ENCODE assay signal across 10 cellular contexts in the genomic region with DNA sequence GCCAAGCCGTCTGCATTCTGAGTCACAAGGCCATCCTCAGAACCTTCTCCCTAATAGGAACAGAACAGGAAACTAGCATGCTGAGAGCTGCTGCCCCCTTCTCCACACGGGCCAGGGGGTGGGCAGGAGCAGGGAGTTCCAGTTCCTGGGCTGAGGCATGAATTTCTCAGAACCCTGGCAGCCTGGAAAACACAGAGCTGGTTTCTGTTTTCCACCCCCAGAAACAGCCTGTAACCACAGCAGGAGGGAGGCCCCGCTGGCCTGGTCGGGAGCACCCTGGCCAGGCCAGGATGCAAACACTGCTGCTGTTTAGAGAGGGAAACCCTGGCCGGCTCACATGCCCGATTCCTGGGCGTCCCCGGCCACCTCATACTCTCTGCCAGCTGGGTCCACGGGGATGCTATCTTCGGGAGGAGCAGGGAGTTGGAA.
DNase-seq lines count a peak whose midpoint lies in the region; ATAC-seq, FAIRE-seq and TF ChIP-seq lines count a peak whose summit lies in the region.
"Had no signal": no experiment of that assay in that cellular context is flagged by ENCODE, and none has a peak within 500 bp of the region (broad histone marks: within the 10 kb centered on the region; RNA-seq: fewer than 3 reads in every experiment).

No MANE protein-coding gene starts in this region.

- H3K27ac ChIP-seq in BLaER1 treated with 17β-estradiol and CSF1 and Interleukin-3, amounts not matched to agents 10 nM and 100 nM, result peak overlapping the region in 9 of 11 experiments; percentile 0 to 61 (median 45); a peak in 15 of 22 replicates
- H3K27ac ChIP-seq in OCI-LY1 (ENCODE audit: low read depth, low read length, poor library complexity, severe bottlenecking), result peak overlapping the region; percentile 85
- peak overlapping the region; percentile 58 for H3K27ac ChIP-seq in osteoblast (ENCODE audit: low read depth, low read length)

- peaks cover 0 to 18% (median 9%) of the 10 kb centered on the region in 11 experiments; a peak in 13 of 22 replicates for H3K36me3 ChIP-seq in BLaER1 treated with 17β-estradiol and CSF1 and Interleukin-3, amounts not matched to agents 10 nM and 100 nM
- H3K36me3 ChIP-seq in OCI-LY1 (ENCODE audit: insufficient read depth, low read length) (peaks cover 47% of the 10 kb centered on the region), osteoblast (ENCODE audit: insufficient read depth, low read length) (no peaks in the 10 kb centered on the region)

- TF ChIP-seq CTCF in OCI-LY1 (IDR thresholded peaks at IDR 0.05; ENCODE audit: low read length) (no peak), fibroblast of mammary gland (conservative IDR thresholded peaks at IDR 0.05; ENCODE audit: control insufficient read depth, insufficient read depth, low read depth, low read length) (no peak), osteoblast (IDR thresholded peaks at IDR 0.05; ENCODE audit: extremely low read depth, low read depth, low read length) (no peak), D721Med (IDR thresholded peaks at IDR 0.05; ENCODE audit: insufficient read depth, missing control alignments) (no peak)

- H3K4me3 ChIP-seq in BLaER1 treated with 17β-estradiol and CSF1 and Interleukin-3, amounts not matched to agents 10 nM and 100 nM, result no peak overlapping the region
- H3K4me3 ChIP-seq in OCI-LY1 (ENCODE audit: low read depth, low read length, poor library complexity, severe bottlenecking) (no peak overlapping the region), fibroblast of mammary gland (ENCODE audit: control insufficient read depth, low read depth, low read length) (no peak overlapping the region), osteoblast (ENCODE audit: insufficient read depth, low read length) (no peak overlapping the region)

- peaks cover 38 to 76% (median 67%) of the 10 kb centered on the region in 10 experiments for H3K4me1 ChIP-seq in BLaER1 treated with 17β-estradiol and CSF1 and Interleukin-3, amounts not matched to agents 10 nM and 100 nM
- H3K4me1 ChIP-seq in OCI-LY1 (ENCODE audit: insufficient read depth, low read length, severe bottlenecking), result peaks cover 71% of the 10 kb centered on the region
- H3K4me1 ChIP-seq in osteoblast (ENCODE audit: insufficient read depth, low read length), result peaks cover 8% of the 10 kb centered on the region

- ATAC-seq in GM18502 (IDR thresholded peaks at IDR 0.05; ENCODE audit: poor library complexity, unreplicated experiment), result no peak

- no peaks in the 10 kb centered on the region for H3K79me2 ChIP-seq in OCI-LY1 (ENCODE audit: insufficient read depth, low read length)
- H3K79me2 ChIP-seq in osteoblast (ENCODE audit: insufficient read depth, low read length), result no peaks in the 10 kb centered on the region

- peaks cover 0 to 7% (median 0%) of the 10 kb centered on the region in 11 experiments; a peak in 4 of 22 replicates for H3K9me3 ChIP-seq in BLaER1 treated with 17β-estradiol and CSF1 and Interleukin-3, amounts not matched to agents 10 nM and 100 nM (replicated peaks in 1 of 11)
- H3K9me3 ChIP-seq in OCI-LY1 (ENCODE audit: low read length) (no peaks in the 10 kb centered on the region), osteoblast (ENCODE audit: low read depth, low read length) (no peaks in the 10 kb centered on the region)

- peak overlapping the region; percentile 52 to 83 (median 74) for H3K4me2 ChIP-seq in BLaER1 treated with 17β-estradiol and CSF1 and Interleukin-3, amounts not matched to agents 10 nM and 100 nM
- H3K4me2 ChIP-seq in OCI-LY1 (ENCODE audit: low read length) (no peak overlapping the region), osteoblast (ENCODE audit: insufficient read depth, low read length) (peak overlapping the region; percentile 77)

- DNase-seq in fibroblast of mammary gland (ENCODE audit: low read depth) (peak; percentile 34), osteoblast (ENCODE audit: insufficient read length, low spot score, missing footprints) (peak; percentile 92), D721Med (ENCODE audit: insufficient read length, low spot score) (no peak), erythroblast (lab: John Stamatoyannopoulos, UW) (no peak)
- no peak for DNase-seq in stimulated activated CD4-positive, alpha-beta T cell treated with anti-CD3 and anti-CD28 coated beads, Interleukin-2, amount 100 ng/mL, for 48 hours
- DNase-seq: activated CD8-positive, alpha-beta memory T cell treated with anti-CD3 and anti-CD28 coated beads for 24 hours had no signal

- no peak for FAIRE-seq in D721Med (lab: Jason Lieb, UNC)
- FAIRE-seq: islet of Langerhans had no signal

- H3K9me2 ChIP-seq in OCI-LY1 (ENCODE audit: low read depth, low read length), result no peaks in the 10 kb centered on the region

- H2AFZ ChIP-seq in OCI-LY1 (ENCODE audit: low read length) (no peak overlapping the region), osteoblast (ENCODE audit: low read length) (peak overlapping the region; percentile 80)

- H4K20me1 ChIP-seq in BLaER1 treated with 17β-estradiol and CSF1 and Interleukin-3, amounts not matched to agents 10 nM and 100 nM, result no peaks in the 10 kb centered on the region
- H4K20me1 ChIP-seq in OCI-LY1 (ENCODE audit: insufficient read depth, low read length) (no peaks in the 10 kb centered on the region), osteoblast (ENCODE audit: insufficient read depth, low read length) (no peaks in the 10 kb centered on the region)

- no peaks in the 10 kb centered on the region for H3K27me3 ChIP-seq in BLaER1 treated with 17β-estradiol and CSF1 and Interleukin-3, amounts not matched to agents 10 nM and 100 nM
- H3K27me3 ChIP-seq in OCI-LY1 (ENCODE audit: insufficient read depth, low read length) (no peaks in the 10 kb centered on the region), osteoblast (ENCODE audit: insufficient read depth, low read length) (no peaks in the 10 kb centered on the region)

- peaks cover 4% of the 10 kb centered on the region; the same call in 1 of the 2 replicates for H3F3A ChIP-seq in OCI-LY1 (ENCODE audit: insufficient read depth, low read length)

- TF ChIP-seq POLR2A in erythroblast (IDR thresholded peaks at IDR 0.05; ENCODE audit: low read length), result no peak

- peak overlapping the region; percentile 2 to 61 (median 34); a peak in 10 of 22 replicates for H3K9ac ChIP-seq in BLaER1 treated with 17β-estradiol and CSF1 and Interleukin-3, amounts not matched to agents 10 nM and 100 nM
- peak overlapping the region; percentile 32; the same call in 1 of the 2 replicates for H3K9ac ChIP-seq in OCI-LY1 (ENCODE audit: low read length)

Comparison
In these comparisons a context has a peak if more than half of its experiments do, and no peak if none do; other contexts are left out.
1. DNase-seq: peak in fibroblast of mammary gland (single experiment) and osteoblast (single experiment); none in D721Med (single experiment), erythroblast (0 of 2) and stimulated activated CD4-positive, alpha-beta T cell treated with anti-CD3 and anti-CD28 coated beads, Interleukin-2, amount 100 ng/mL, for 48 hours (0 of 2).
2. Peak in every context shown above with its lines, with median percentiles within 50 percentile points of each other: H3K27ac ChIP-seq.